Comparison of ENCODE assay signal across 14 cellular contexts in genomic region chr13:44396963-44397580, GRCh38. TPM values are rescaled to one million over a fixed set of nuclear protein-coding genes. Genes with fewer than 3 reads are reported as not detected.
A peak's percentile ranks its signal among the peaks of the same experiment; 100 is the strongest.
DNase-seq lines count a peak whose midpoint lies in the region; ATAC-seq and TF ChIP-seq lines count a peak whose summit lies in the region.
"Had no signal": no experiment of that assay in that cellular context is flagged by ENCODE, and none has a peak within 500 bp of the region (broad histone marks: within the 10 kb centered on the region; RNA-seq: fewer than 3 reads in every experiment).

No MANE protein-coding gene starts in this region.

- H3K4ac ChIP-seq in mesenchymal stem cell (ENCODE audit: low read depth in 1 of 2, low read length in 2 of 2), result peak overlapping the region; percentile 66 to 79

- H2BK12ac ChIP-seq in mesenchymal stem cell (ENCODE audit: low read length in 2 of 2), result peak overlapping the region; percentile 32 to 97

- no peak overlapping the region for H2AFZ ChIP-seq in fibroblast of lung (ENCODE audit: low read length)
- no peak overlapping the region for H2AFZ ChIP-seq in mesenchymal stem cell (ENCODE audit: low read depth, low read length)

- no peaks in the 10 kb centered on the region for H3K27me3 ChIP-seq in fibroblast of lung (ENCODE audit: control insufficient read depth, insufficient read depth, low read length)
- H3K27me3 ChIP-seq in mesenchymal stem cell (ENCODE audit: control insufficient read depth in 1 of 2, insufficient read depth in 1 of 2, low read length in 2 of 2), result peaks cover 0 to 11% of the 10 kb centered on the region in 2 experiments
- H3K27me3 ChIP-seq in subcutaneous abdominal adipose tissue (ENCODE audit: control insufficient read depth in 5 of 5, insufficient read depth in 4 of 5, low read length in 5 of 5), result peaks cover 0 to 10% (median 0%) of the 10 kb centered on the region in 5 donors
- H3K27me3 ChIP-seq in H7 (ENCODE audit: control insufficient read depth, insufficient read depth, low read length), result no peaks in the 10 kb centered on the region
- H3K27me3 ChIP-seq: suprapubic skin had no signal

- H3K27ac ChIP-seq in fibroblast of lung (ENCODE audit: insufficient read depth, low read length) (no peak overlapping the region), mesenchymal stem cell (ENCODE audit: low read length, poor library complexity, severe bottlenecking) (peak overlapping the region; percentile 93), subcutaneous abdominal adipose tissue (ENCODE audit: low read depth, low read length) (no peak overlapping the region)
- H3K27ac ChIP-seq: SJCRH30, suprapubic skin had no signal

- H2AK5ac ChIP-seq in mesenchymal stem cell (ENCODE audit: low read length, severe bottlenecking), result peak overlapping the region; percentile 92

- no peaks in the 10 kb centered on the region for H3K79me1 ChIP-seq in mesenchymal stem cell (replicated peaks; ENCODE audit: low read length, poor library complexity, severe bottlenecking)

- ATAC-seq in HG03457 (IDR thresholded peaks at IDR 0.05; ENCODE audit: unreplicated experiment), result no peak
- ATAC-seq in GM18519 (IDR thresholded peaks at IDR 0.05; ENCODE audit: low FRiP score, unreplicated experiment), result no peak

- no peak overlapping the region for H2BK15ac ChIP-seq in mesenchymal stem cell (ENCODE audit: low read depth, poor library complexity, severe bottlenecking)

- H3K4me2 ChIP-seq in fibroblast of lung (ENCODE audit: extremely low read depth, insufficient read depth, low read length), result peak overlapping the region; percentile 19
- no peak overlapping the region for H3K4me2 ChIP-seq in mesenchymal stem cell (ENCODE audit: low read length, poor library complexity, severe bottlenecking)

- H3K4me3 ChIP-seq in fibroblast of lung (replicated peaks in 1 of 4; ENCODE audit: control extremely low read depth in 1 of 4, insufficient read depth in 1 of 4, low read depth in 3 of 4, low read length in 4 of 4), result no peak overlapping the region
- peak overlapping the region in 1 of 2 experiments; percentile 35 for H3K4me3 ChIP-seq in mesenchymal stem cell (ENCODE audit: insufficient read depth in 1 of 2, low read depth in 1 of 2, low read length in 2 of 2)
- H3K4me3 ChIP-seq in subcutaneous abdominal adipose tissue (ENCODE audit: low read depth in 1 of 5, low read length in 5 of 5), result peak overlapping the region in 4 of 5 donors; percentile 18 to 56 (median 30)
- H3K4me3 ChIP-seq in H7 (ENCODE audit: insufficient read depth, low read depth, low read length), result no peak overlapping the region
- H3K4me3 ChIP-seq: SJCRH30, suprapubic skin had no signal

- no peak overlapping the region for H3K14ac ChIP-seq in mesenchymal stem cell (ENCODE audit: low read length in 2 of 2)

- H3K79me2 ChIP-seq in fibroblast of lung (ENCODE audit: control insufficient read depth, insufficient read depth, low read length), result no peaks in the 10 kb centered on the region

- H4K20me1 ChIP-seq in fibroblast of lung (ENCODE audit: control insufficient read depth, extremely low read depth, insufficient read depth, low read length), result no peaks in the 10 kb centered on the region

- peak overlapping the region; percentile 89 for H4K91ac ChIP-seq in mesenchymal stem cell (ENCODE audit: low read length)

- H3K23ac ChIP-seq in mesenchymal stem cell (ENCODE audit: low read length in 2 of 2), result no peak overlapping the region

- H3K18ac ChIP-seq in mesenchymal stem cell (ENCODE audit: low read depth in 1 of 2, low read length in 2 of 2), result peak overlapping the region; percentile 75 to 91

- H3K9ac ChIP-seq in fibroblast of lung (ENCODE audit: insufficient read depth, low read length), result no peak overlapping the region
- peak overlapping the region; percentile 69 for H3K9ac ChIP-seq in mesenchymal stem cell (ENCODE audit: low read length)
- H3K9ac ChIP-seq in subcutaneous abdominal adipose tissue (ENCODE audit: low read length in 5 of 5), result no peak overlapping the region

- 26% methylated on average over 18 of the region's 18 CpGs for WGBS in mesenchymal stem cell

- peak overlapping the region; percentile 58 for H2BK5ac ChIP-seq in mesenchymal stem cell (ENCODE audit: low read depth, low read length, poor library complexity, severe bottlenecking)

- H3K9me3 ChIP-seq in fibroblast of lung (ENCODE audit: control insufficient read depth, insufficient read depth, low read depth, low read length), result no peaks in the 10 kb centered on the region
- H3K9me3 ChIP-seq in mesenchymal stem cell (ENCODE audit: control insufficient read depth, low read length), result no peaks in the 10 kb centered on the region
- H3K9me3 ChIP-seq in subcutaneous abdominal adipose tissue (ENCODE audit: control insufficient read depth in 5 of 5, low read length in 5 of 5), result no peaks in the 10 kb centered on the region
- H3K9me3 ChIP-seq: SJCRH30, suprapubic skin had no signal

- peak overlapping the region; percentile 47 for H4K8ac ChIP-seq in mesenchymal stem cell (ENCODE audit: low read length)

- no peak for TF ChIP-seq CTCF in fibroblast of lung (conservative IDR thresholded peaks at IDR 0.05 in 1 of 2, IDR thresholded peaks at IDR 0.05 in 1 of 2; ENCODE audit: low read depth in 1 of 2, low read length in 2 of 2)

- H3K4me1 ChIP-seq in fibroblast of lung (ENCODE audit: control insufficient read depth, extremely low read depth, insufficient read depth, low read length), result no peaks in the 10 kb centered on the region
- H3K4me1 ChIP-seq in mesenchymal stem cell (ENCODE audit: control insufficient read depth, insufficient read depth, low read depth, low read length), result peaks cover 21% of the 10 kb centered on the region
- H3K4me1 ChIP-seq in subcutaneous abdominal adipose tissue (ENCODE audit: control insufficient read depth in 5 of 5, insufficient read depth in 5 of 5, low read length in 5 of 5), result peaks cover 0 to 14% (median 11%) of the 10 kb centered on the region in 5 donors
- H3K4me1 ChIP-seq: SJCRH30, suprapubic skin had no signal

- H3K36me3 ChIP-seq in fibroblast of lung (ENCODE audit: control insufficient read depth, insufficient read depth, low read length) (no peaks in the 10 kb centered on the region), mesenchymal stem cell (ENCODE audit: control insufficient read depth in 1 of 2, insufficient read depth in 2 of 2, low read depth in 1 of 2, low read length in 2 of 2) (no peaks in the 10 kb centered on the region), subcutaneous abdominal adipose tissue (ENCODE audit: control insufficient read depth in 5 of 5, insufficient read depth in 5 of 5, low read length in 5 of 5) (no peaks in the 10 kb centered on the region), H7 (replicated peaks; ENCODE audit: control insufficient read depth, insufficient read depth, low read length) (no peaks in the 10 kb centered on the region)
- H3K36me3 ChIP-seq: SJCRH30, suprapubic skin had no signal

- peak overlapping the region; percentile 65 for H2BK120ac ChIP-seq in mesenchymal stem cell (ENCODE audit: low read depth, low read length)

- DNase-seq in OCI-M2 (lab: John Stamatoyannopoulos, UW; ENCODE audit: unreplicated experiment) (peak; percentile 67), fibroblast of lung (ENCODE audit: low read depth in 2 of 2) (peak; percentile 45 to 73), mesenchymal stem cell (peak; percentile 91), DMS114 treated with DMSO at 0.1 percent for 48 hours (lab: John Stamatoyannopoulos, UW; ENCODE audit: unreplicated experiment) (no peak), H7 (no peak)
- DNase-seq: DND-41, NCI-H1436 treated with DMSO at 0.1 percent for 48 hours, small intestine had no signal

RNA-seq across cellular contexts. Expression of gene SERP2, which starts 23.4 kb away (rescaled TPM):
- 9.2 and 15.5 TPM in 2 replicates for total RNA-seq in fibroblast of lung
- 10.6 and 11.2 TPM in 2 replicates for polyA plus RNA-seq in fibroblast of lung
- 7.4 and 10.6 TPM in 2 replicates for polyA plus RNA-seq in fibroblast of lung (2012)
- 3.5 and 5.3 TPM in 2 replicates for polyA minus RNA-seq in fibroblast of lung (ENCODE audit: low replicate concordance)
- polyA plus RNA-seq in mesenchymal stem cell (2013, experiment 1 of 2), result 3.4 TPM
- polyA plus RNA-seq in mesenchymal stem cell (2013, experiment 2 of 2), result 3.5 TPM
- 0.17 and 0.74 TPM in 2 replicates for total RNA-seq in H7 (2014; rRNA removed; shearing (Covaris generic))
- total RNA-seq: endothelial cell of umbilical vein, SJCRH30 had no signal

Comparison
In these comparisons a context has a peak if more than half of its experiments do, and no peak if none do; other contexts are left out.
1. DNase-seq: peak in OCI-M2 (single experiment), fibroblast of lung (2 of 2) and mesenchymal stem cell (single experiment); none in DMS114 treated with DMSO at 0.1 percent for 48 hours (single experiment) and H7 (single experiment).
2. H3K4me3 ChIP-seq: peak in subcutaneous abdominal adipose tissue (4 of 5); none in fibroblast of lung (0 of 4) and H7 (single experiment).